8 cellular contexts compared by ENCODE assay signal in the genomic region with DNA sequence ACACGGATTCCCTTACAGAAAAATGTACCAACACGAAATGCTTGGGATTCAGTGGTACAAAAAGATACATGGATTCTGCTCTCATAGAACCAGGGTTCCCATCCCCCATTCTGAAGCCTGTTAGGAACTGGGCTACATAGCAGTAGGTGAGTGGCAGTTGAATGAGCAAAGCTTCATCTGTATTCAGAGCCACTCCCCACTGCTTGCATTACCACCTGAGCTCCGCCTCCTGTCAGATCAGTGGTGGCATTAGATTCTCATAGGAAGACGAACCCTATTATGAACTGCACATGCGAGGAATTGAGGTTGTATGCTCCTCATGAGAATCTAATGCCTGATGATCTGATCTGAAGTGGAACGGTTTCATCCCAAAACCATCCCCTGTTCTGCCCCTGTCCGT.
"Had no signal": no experiment of that assay in that cellular context is flagged by ENCODE, and none has a peak within 500 bp of the region (broad histone marks: within the 10 kb centered on the region; RNA-seq: fewer than 3 reads in every experiment).

No MANE protein-coding gene starts in this region.

- H3K4me3 ChIP-seq: GM23338, K562 had no signal

- H3K27ac Mint-ChIP-seq: GM23338, H9, HFFc6 had no signal

- H3K9me3 Mint-ChIP-seq: HFFc6 had no signal

- H3K4me3 Mint-ChIP-seq: GM23338, H9, HFFc6 had no signal

- H3K4me1 Mint-ChIP-seq: GM23338 had no signal

- H3K27ac ChIP-seq: HL-60 had no signal

- H2AFZ ChIP-seq: GM23338 had no signal

- ATAC-seq: GM23338, HepG2, K562 had no signal

- DNase-seq: H9, HCEC 1CT, HFFc6, KG1 had no signal

- H3K4me2 ChIP-seq: GM23338 had no signal
